19 cellular contexts compared by ENCODE assay signal in the genomic region with DNA sequence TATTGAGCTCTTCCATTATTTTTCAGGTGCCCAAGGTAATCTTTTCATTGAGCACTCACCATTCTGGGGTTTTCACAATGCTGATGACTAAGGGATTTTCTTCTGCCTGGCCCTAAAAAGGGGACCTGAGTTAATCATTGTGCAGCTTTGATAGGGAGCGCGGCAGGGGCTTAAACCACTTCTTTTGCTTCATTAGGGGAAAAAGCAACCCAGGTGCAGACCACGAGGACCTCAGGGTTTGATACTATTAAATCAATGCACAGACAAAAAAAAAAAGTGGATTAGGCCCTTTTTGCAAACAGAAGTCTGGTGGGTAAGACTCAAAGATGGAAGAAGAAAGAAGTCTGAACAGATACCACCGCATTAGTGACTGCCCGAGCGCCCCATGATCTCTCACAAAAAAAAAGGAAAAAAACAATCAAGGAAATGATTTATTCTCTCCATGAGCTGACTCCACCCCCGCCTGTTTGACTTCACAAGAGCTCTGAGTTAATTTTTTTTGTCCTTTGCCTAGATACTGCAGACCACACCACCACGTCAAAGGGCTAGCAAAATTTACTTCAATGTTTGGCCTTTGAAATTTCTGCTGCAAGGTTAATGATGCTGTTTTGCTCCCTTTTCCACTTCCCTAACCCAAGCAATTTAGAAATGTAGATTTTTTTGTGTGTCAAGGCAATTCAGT.
DNase-seq lines count a peak whose midpoint lies in the region; ATAC-seq and TF ChIP-seq lines count a peak whose summit lies in the region.
"Had no signal": no experiment of that assay in that cellular context is flagged by ENCODE, and none has a peak within 500 bp of the region (broad histone marks: within the 10 kb centered on the region; RNA-seq: fewer than 3 reads in every experiment).

No MANE protein-coding gene starts in this region.

- no peak overlapping the region for H3K9ac ChIP-seq in DND-41 (ENCODE audit: low read depth, low read length)
- H3K9ac ChIP-seq in endodermal cell (ENCODE audit: extremely low read depth, low read length, poor library complexity, severe bottlenecking) = no peak overlapping the region

- CTCF ChIA-PET in activated CD8-positive, alpha-beta T cell treated with anti-CD3 and anti-CD28 coated beads for 36 hours (lab: Charles Lee) = no interaction called here
- CTCF ChIA-PET in HEK293T (lab: Yijun Ruan, JAX) = interaction anchor here (0.6 kb wide), 1 partner anchor 34 kb away, joined by 3 read pairs; no protein-coding TSS in a partner anchor

- no peak overlapping the region for H3K4me2 ChIP-seq in DND-41 (ENCODE audit: insufficient read depth, low read length)

- H3K27me3 ChIP-seq in DND-41 (ENCODE audit: insufficient read depth, low read length, poor library complexity) (no peaks in the 10 kb centered on the region), endodermal cell (ENCODE audit: control insufficient read depth, insufficient read depth, low read length, poor library complexity, severe bottlenecking) (no peaks in the 10 kb centered on the region)

- no peak overlapping the region for H3K4me3 Mint-ChIP-seq in activated CD8-positive, alpha-beta T cell treated with anti-CD3 and anti-CD28 coated beads for 36 hours
- H3K4me3 Mint-ChIP-seq in endodermal cell (no peak overlapping the region), glutamatergic neuron (ENCODE audit: unreplicated experiment) (no peak overlapping the region)
- H3K4me3 Mint-ChIP-seq: CD4-positive, CD25-positive, alpha-beta regulatory T cell; H9 had no signal

- H3K9me3 ChIP-seq in DND-41 (ENCODE audit: insufficient read depth, low read length, severe bottlenecking) = no peaks in the 10 kb centered on the region
- H3K9me3 ChIP-seq in endodermal cell (ENCODE audit: control insufficient read depth, low read length) = no peaks in the 10 kb centered on the region

- WGBS in endodermal cell (ENCODE audit: insufficient coverage in 1 of 2, insufficient read length in 1 of 2), 2 experiments = 85 to 95% methylated on average over 6 to 8 of the region's 8 CpGs

- H4K20me1 ChIP-seq in DND-41 (ENCODE audit: insufficient read depth, low read length) = no peaks in the 10 kb centered on the region

- peaks cover 21% of the 10 kb centered on the region for H3K4me1 Mint-ChIP-seq in activated CD8-positive, alpha-beta T cell treated with anti-CD3 and anti-CD28 coated beads for 36 hours (ENCODE audit: low read depth)
- H3K4me1 Mint-ChIP-seq in endodermal cell (peaks cover 24% of the 10 kb centered on the region), glutamatergic neuron (ENCODE audit: low read depth, unreplicated experiment) (peaks cover 8% of the 10 kb centered on the region)

- no peaks in the 10 kb centered on the region for H3K27me3 Mint-ChIP-seq in activated CD8-positive, alpha-beta T cell treated with anti-CD3 and anti-CD28 coated beads for 36 hours
- H3K27me3 Mint-ChIP-seq in endodermal cell (ENCODE audit: insufficient read depth) (peaks cover 2% of the 10 kb centered on the region), glutamatergic neuron (ENCODE audit: unreplicated experiment) (no peaks in the 10 kb centered on the region)

- no peak overlapping the region for H3K4me3 ChIP-seq in DND-41 (ENCODE audit: low read depth in 1 of 2, low read length in 2 of 2)
- H3K4me3 ChIP-seq in endodermal cell (ENCODE audit: low read length) = no peak overlapping the region

- no peaks in the 10 kb centered on the region for H3K9me3 Mint-ChIP-seq in activated CD8-positive, alpha-beta T cell treated with anti-CD3 and anti-CD28 coated beads for 36 hours
- H3K9me3 Mint-ChIP-seq in endodermal cell (no peaks in the 10 kb centered on the region), glutamatergic neuron (ENCODE audit: unreplicated experiment) (no peaks in the 10 kb centered on the region)
- H3K9me3 Mint-ChIP-seq: H9 had no signal

- POLR2A ChIA-PET in activated CD8-positive, alpha-beta T cell treated with anti-CD3 and anti-CD28 coated beads for 36 hours (lab: Charles Lee) = interaction anchor here (0.7 kb wide), 1 partner anchor 51 kb away, joined by 3 read pairs; no protein-coding TSS in a partner anchor
- POLR2A ChIA-PET in HEK293T (lab: Yijun Ruan, JAX) = no interaction called here

- H3K27ac ChIP-seq in DND-41 (ENCODE audit: low read length) (no peak overlapping the region), endodermal cell (ENCODE audit: low read depth, low read length) (no peak overlapping the region)

- peak overlapping the region; percentile 21 for H3K27ac Mint-ChIP-seq in activated CD8-positive, alpha-beta T cell treated with anti-CD3 and anti-CD28 coated beads for 36 hours
- H3K27ac Mint-ChIP-seq in endodermal cell = peak overlapping the region; percentile 42
- H3K27ac Mint-ChIP-seq in glutamatergic neuron (ENCODE audit: unreplicated experiment) = no peak overlapping the region
- H3K27ac Mint-ChIP-seq: CD4-positive, CD25-positive, alpha-beta regulatory T cell; H9 had no signal

- DNase-seq in DND-41 = peak; percentile 46
- DNase-seq in activated CD8-positive, alpha-beta T cell treated with anti-CD3 and anti-CD28 coated beads for 36 hours = peak; percentile 51
- DNase-seq in endodermal cell = no peak
- DNase-seq in stimulated activated naive CD8-positive, alpha-beta T cell treated with anti-CD3 and anti-CD28 coated beads, Interleukin-15, Interleukin-2, amounts not matched to agents 100 U/mL and 50 U/mL, for 24 hours = peak; percentile 14
- DNase-seq in HEK293T (ENCODE audit: extremely low spot score) = no peak
- DNase-seq in glutamatergic neuron = no peak
- no peak for DNase-seq in NCI-H2081 treated with DMSO at 0.1 percent for 48 hours (lab: John Stamatoyannopoulos, UW)
- DNase-seq: CD4-positive, CD25-positive, alpha-beta regulatory T cell; COR-L47; DMS79 treated with DMSO at 0.1 percent for 48 hours; H9; KG1; NCI-H1092 treated with DMSO at 0.1 percent for 48 hours; NCI-H146; NCI-H2029 treated with DMSO at 0.1 percent for 48 hours; NCI-H446; NCI-H526 treated with DMSO at 0.1 percent for 48 hours; OCI-M1; Right ventricle myocardium superior had no signal

- no peaks in the 10 kb centered on the region for H3K36me3 Mint-ChIP-seq in activated CD8-positive, alpha-beta T cell treated with anti-CD3 and anti-CD28 coated beads for 36 hours (ENCODE audit: low read depth)
- H3K36me3 Mint-ChIP-seq in endodermal cell (ENCODE audit: low read depth) (no peaks in the 10 kb centered on the region), glutamatergic neuron (ENCODE audit: unreplicated experiment) (no peaks in the 10 kb centered on the region)
- H3K36me3 Mint-ChIP-seq: CD4-positive, CD25-positive, alpha-beta regulatory T cell had no signal

- H3K4me1 ChIP-seq in DND-41 (ENCODE audit: insufficient read depth, low read length) = peaks cover 19% of the 10 kb centered on the region
- H3K4me1 ChIP-seq in endodermal cell (ENCODE audit: control insufficient read depth, insufficient read depth, low read length) = peaks cover 3% of the 10 kb centered on the region

- ATAC-seq in DND-41 (ENCODE audit: insufficient read depth, low read depth) = peak; percentile 81
- peak; percentile 43 for ATAC-seq in activated CD8-positive, alpha-beta T cell treated with anti-CD3 and anti-CD28 coated beads for 36 hours
- no peak for ATAC-seq in stimulated activated naive CD8-positive, alpha-beta T cell treated with anti-CD3 and anti-CD28 coated beads, Interleukin-15, Interleukin-2, amounts not matched to agents 100 U/mL and 50 U/mL, for 24 hours

- intact Hi-C loops in activated CD8-positive, alpha-beta T cell treated with anti-CD3 and anti-CD28 coated beads for 36 hours (cut with micrococcal nuclease) = no loop called here

- H3K36me3 ChIP-seq in DND-41 (ENCODE audit: insufficient read depth, low read length) = no peaks in the 10 kb centered on the region
- no peaks in the 10 kb centered on the region for H3K36me3 ChIP-seq in endodermal cell (ENCODE audit: control insufficient read depth, insufficient read depth, low read length)

- TF ChIP-seq CTCF in DND-41 (IDR thresholded peaks at IDR 0.05; ENCODE audit: borderline replicate concordance, extremely low read depth, low read length, poor library complexity, severe bottlenecking) (no peak), endodermal cell (conservative IDR thresholded peaks at IDR 0.05) (no peak), glutamatergic neuron (IDR thresholded peaks at IDR 0.05; ENCODE audit: partially characterized antibody, unreplicated experiment) (no peak)
- no peak for TF ChIP-seq CTCF in activated CD8-positive, alpha-beta T cell treated with anti-CD3 and anti-CD28 coated beads for 36 hours (IDR thresholded peaks at IDR 0.05)

- no peak overlapping the region for H2AFZ ChIP-seq in DND-41 (ENCODE audit: low read depth, low read length)

- no peaks in the 10 kb centered on the region for H3K79me2 ChIP-seq in DND-41 (ENCODE audit: insufficient read depth, low read length)

TF ChIP-seq in HEK293T, 16 proteins besides CTCF, POLR2A, EP300 and RAD21:
- no peak for TF ChIP-seq FOXM1 (IDR thresholded peaks at IDR 0.05; ENCODE audit: borderline replicate concordance)
- no peak for TF ChIP-seq FOXA1 (IDR thresholded peaks at IDR 0.05)
- TF ChIP-seq ZNF384 (IDR thresholded peaks at IDR 0.05) = no peak
- no peak for TF ChIP-seq SP1 (IDR thresholded peaks at IDR 0.05)
- no peak for TF ChIP-seq ELF4 (IDR thresholded peaks at IDR 0.05)
- no peak for TF ChIP-seq FOXK2 (IDR thresholded peaks at IDR 0.05)
- no peak for TF ChIP-seq L3MBTL2 (conservative IDR thresholded peaks at IDR 0.05)
- TF ChIP-seq TARDBP (IDR thresholded peaks at IDR 0.05) = no peak
- TF ChIP-seq, protein P1, sequence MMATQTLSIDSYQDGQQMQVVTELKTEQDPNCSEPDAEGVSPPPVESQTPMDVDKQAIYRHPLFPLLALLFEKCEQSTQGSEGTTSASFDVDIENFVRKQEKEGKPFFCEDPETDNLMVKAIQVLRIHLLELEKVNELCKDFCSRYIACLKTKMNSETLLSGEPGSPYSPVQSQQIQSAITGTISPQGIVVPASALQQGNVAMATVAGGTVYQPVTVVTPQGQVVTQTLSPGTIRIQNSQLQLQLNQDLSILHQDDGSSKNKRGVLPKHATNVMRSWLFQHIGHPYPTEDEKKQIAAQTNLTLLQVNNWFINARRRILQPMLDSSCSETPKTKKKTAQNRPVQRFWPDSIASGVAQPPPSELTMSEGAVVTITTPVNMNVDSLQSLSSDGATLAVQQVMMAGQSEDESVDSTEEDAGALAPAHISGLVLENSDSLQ (IDR thresholded peaks at IDR 0.05) = no peak
- TF ChIP-seq CTBP1 (IDR thresholded peaks at IDR 0.05; ENCODE audit: borderline replicate concordance) = no peak
- TF ChIP-seq LEF1 (IDR thresholded peaks at IDR 0.05; ENCODE audit: borderline replicate concordance) = no peak
- no peak for TF ChIP-seq NFRKB (IDR thresholded peaks at IDR 0.05)
- TF ChIP-seq HDGF (IDR thresholded peaks at IDR 0.05; ENCODE audit: borderline replicate concordance) = no peak
- TF ChIP-seq ARNT (IDR thresholded peaks at IDR 0.05) = no peak
- no peak for TF ChIP-seq SUZ12 (IDR thresholded peaks at IDR 0.05)
- no peak for TF ChIP-seq BHLHE40 (IDR thresholded peaks at IDR 0.05; ENCODE audit: borderline replicate concordance)
TF ChIP-seq in HEK293T: peak in this region for 0.

Comparison
In these comparisons a context has a peak if more than half of its experiments do, and no peak if none do; other contexts are left out.
1. DNase-seq: peak in DND-41 (single experiment), activated CD8-positive, alpha-beta T cell treated with anti-CD3 and anti-CD28 coated beads for 36 hours (single experiment) and stimulated activated naive CD8-positive, alpha-beta T cell treated with anti-CD3 and anti-CD28 coated beads, Interleukin-15, Interleukin-2, amounts not matched to agents 100 U/mL and 50 U/mL, for 24 hours (single experiment); none in endodermal cell (single experiment), HEK293T (single experiment), glutamatergic neuron (single experiment) and NCI-H2081 treated with DMSO at 0.1 percent for 48 hours (single experiment).